9 cellular contexts compared by ENCODE assay signal in genomic region chr11:75349540-75350116, GRCh38. TPM values are rescaled to one million over a fixed set of nuclear protein-coding genes. Genes with fewer than 3 reads are reported as not detected.
DNase-seq lines count a peak whose midpoint lies in the region; ATAC-seq, FAIRE-seq and TF ChIP-seq lines count a peak whose summit lies in the region.
"Had no signal": no experiment of that assay in that cellular context is flagged by ENCODE, and none has a peak within 500 bp of the region (broad histone marks: within the 10 kb centered on the region; RNA-seq: fewer than 3 reads in every experiment).

No MANE protein-coding gene starts in this region.

- H3K4me2 ChIP-seq in K562 (ENCODE audit: insufficient read depth, low read length) = peak overlapping the region; percentile 100
- no peak overlapping the region for H3K4me2 ChIP-seq in mesenchymal stem cell (ENCODE audit: low read length, poor library complexity, severe bottlenecking)

- H2AK5ac ChIP-seq in mesenchymal stem cell (ENCODE audit: low read length, severe bottlenecking) = peak overlapping the region; percentile 33

- peak overlapping the region; percentile 83 for H4K91ac ChIP-seq in mesenchymal stem cell (ENCODE audit: low read length)

- CTCF ChIA-PET in activated naive CD4-positive, alpha-beta T cell treated with anti-CD3 and anti-CD28 coated beads, Interleukin-2, amount 10 ng/mL, durations not matched to agents 7 days and 5 days (lab: Charles Lee) = interaction anchor here (0.7 to 1.7 kb wide), 3 partner anchors 10 to 34 kb away, joined by 3 to 10 read pairs (median 5); no protein-coding TSS in a partner anchor
- CTCF ChIA-PET in K562 (lab: Yijun Ruan, JAX; ENCODE audit: low intra/inter-chr PET ratio) = no interaction called here

- H3K9ac ChIP-seq in K562 (ENCODE audit: insufficient read depth in 1 of 2, low read depth in 2 of 2, low read length in 2 of 2) (peak overlapping the region; percentile 86 to 99), mesenchymal stem cell (ENCODE audit: low read length) (peak overlapping the region; percentile 85)

- H3K23ac ChIP-seq in mesenchymal stem cell (ENCODE audit: low read length in 2 of 2) = peak overlapping the region; percentile 9 to 16

- no TSS peak for BruUV-seq in K562 (replicated peaks; lab: Mats Ljungman, UMichigan)

- H3K18ac ChIP-seq in mesenchymal stem cell (ENCODE audit: low read depth in 1 of 2, low read length in 2 of 2) = peak overlapping the region; percentile 87 to 92

- H2BK120ac ChIP-seq in mesenchymal stem cell (ENCODE audit: low read depth, low read length) = peak overlapping the region; percentile 64

- H3K79me1 ChIP-seq in mesenchymal stem cell (replicated peaks; ENCODE audit: low read length, poor library complexity, severe bottlenecking) = peaks cover 20% of the 10 kb centered on the region

- peak; percentile 79 for FAIRE-seq in K562 (lab: Jason Lieb, UNC)

- TF ChIP-seq POLR2A in K562 (conservative IDR thresholded peaks at IDR 0.05) (no peak), erythroblast (IDR thresholded peaks at IDR 0.05; ENCODE audit: low read length) (no peak)

- H3K27ac Mint-ChIP-seq in activated naive CD4-positive, alpha-beta T cell treated with anti-CD3 and anti-CD28 coated beads, Interleukin-2, amount 10 ng/mL, durations not matched to agents 7 days and 5 days = peak overlapping the region; percentile 76

- POLR2A ChIA-PET in K562 (lab: Yijun Ruan, JAX) = interaction anchor here (0.5 to 1.3 kb wide), 10 partner anchors 9 to 886 kb away, joined by 3 to 5 read pairs (median 3); no protein-coding TSS in a partner anchor

- H3K9me3 ChIP-seq in K562 (replicated peaks; ENCODE audit: control insufficient read depth, insufficient read depth, low read depth, low read length) = no peaks in the 10 kb centered on the region
- H3K9me3 ChIP-seq in mesenchymal stem cell (ENCODE audit: control insufficient read depth, low read length) = no peaks in the 10 kb centered on the region
- H3K9me3 ChIP-seq in upper lobe of right lung = no peaks in the 10 kb centered on the region

- peaks cover 62% of the 10 kb centered on the region for H3K79me2 ChIP-seq in K562 (ENCODE audit: control insufficient read depth, insufficient read depth, low read length)

- H3K4ac ChIP-seq in mesenchymal stem cell (ENCODE audit: low read depth in 1 of 2, low read length in 2 of 2) = peak overlapping the region; percentile 86 to 100

- 52% methylated on average over 4 of the region's 4 CpGs for WGBS in K562 (ENCODE audit: insufficient coverage, low coverage, missing lambda C conversion rate)
- WGBS in mesenchymal stem cell = 21% methylated on average over 4 of the region's 4 CpGs

- H2BK5ac ChIP-seq in mesenchymal stem cell (ENCODE audit: low read depth, low read length, poor library complexity, severe bottlenecking) = no peak overlapping the region

- no peak for TF ChIP-seq EP300 in K562 (IDR thresholded peaks at IDR 0.05; ENCODE audit: low read length)

- peak overlapping the region; percentile 66 for H3K4me3 Mint-ChIP-seq in activated naive CD4-positive, alpha-beta T cell treated with anti-CD3 and anti-CD28 coated beads, Interleukin-2, amount 10 ng/mL, durations not matched to agents 7 days and 5 days

- in situ Hi-C loops in K562 (cut with MboI) = no loop called here

- H2BK15ac ChIP-seq in mesenchymal stem cell (ENCODE audit: low read depth, poor library complexity, severe bottlenecking) = peak overlapping the region; percentile 55

- peak overlapping the region; percentile 81 for H3K27ac ChIP-seq in K562 (ENCODE audit: extremely low read depth, low read depth, low read length)
- no peak overlapping the region for H3K27ac ChIP-seq in mesenchymal stem cell (ENCODE audit: low read length, poor library complexity, severe bottlenecking)
- H3K27ac ChIP-seq in upper lobe of right lung = peak overlapping the region; percentile 95

- no peak overlapping the region; the same call in 1 of the 2 replicates for H3K4me3 ChIP-seq in K562
- H3K4me3 ChIP-seq in mesenchymal stem cell (ENCODE audit: insufficient read depth in 1 of 2, low read depth in 1 of 2, low read length in 2 of 2) = peak overlapping the region in 1 of 2 experiments; percentile 96
- peak overlapping the region; percentile 85 for H3K4me3 ChIP-seq in upper lobe of right lung

- H2AFZ ChIP-seq in K562 (ENCODE audit: low read depth, low read length) = no peak overlapping the region
- no peak overlapping the region for H2AFZ ChIP-seq in mesenchymal stem cell (ENCODE audit: low read depth, low read length)

- TF ChIP-seq RAD21 in K562 (CRISPR knock-in tag; conservative IDR thresholded peaks at IDR 0.05 in 1 of 2, IDR thresholded peaks at IDR 0.05 in 1 of 2) = no peak

- H3K4me1 Mint-ChIP-seq in activated naive CD4-positive, alpha-beta T cell treated with anti-CD3 and anti-CD28 coated beads, Interleukin-2, amount 10 ng/mL, durations not matched to agents 7 days and 5 days = peaks cover 64% of the 10 kb centered on the region

- intact Hi-C loops in K562 (cut with micrococcal nuclease) (no loop called here), upper lobe of right lung (cut with DNase I) (no loop called here)

- H3K36me3 ChIP-seq in K562 (ENCODE audit: control insufficient read depth, insufficient read depth, low read length) (peaks cover 24% of the 10 kb centered on the region; the same call in 1 of the 3 replicates), mesenchymal stem cell (ENCODE audit: control insufficient read depth in 1 of 2, insufficient read depth in 2 of 2, low read depth in 1 of 2, low read length in 2 of 2) (peaks cover 0 to 8% of the 10 kb centered on the region in 2 experiments), upper lobe of right lung (no peaks in the 10 kb centered on the region)

- no peaks in the 10 kb centered on the region for H3K36me3 Mint-ChIP-seq in activated naive CD4-positive, alpha-beta T cell treated with anti-CD3 and anti-CD28 coated beads, Interleukin-2, amount 10 ng/mL, durations not matched to agents 7 days and 5 days

- H3K27me3 Mint-ChIP-seq in activated naive CD4-positive, alpha-beta T cell treated with anti-CD3 and anti-CD28 coated beads, Interleukin-2, amount 10 ng/mL, durations not matched to agents 7 days and 5 days = peaks cover 7% of the 10 kb centered on the region

- peaks cover 46 to 65% of the 10 kb centered on the region in 2 experiments for H3K4me1 ChIP-seq in K562 (replicated peaks in 1 of 2; ENCODE audit: control insufficient read depth in 2 of 2, insufficient read depth in 2 of 2, low read length in 2 of 2)
- H3K4me1 ChIP-seq in mesenchymal stem cell (ENCODE audit: control insufficient read depth, insufficient read depth, low read depth, low read length) = peaks cover 45% of the 10 kb centered on the region
- H3K4me1 ChIP-seq in upper lobe of right lung = peaks cover 63% of the 10 kb centered on the region

- peak; percentile 16 for ATAC-seq in K562
- peak; percentile 24 for ATAC-seq in upper lobe of right lung
- no peak for ATAC-seq in GM21786 (IDR thresholded peaks at IDR 0.05; ENCODE audit: unreplicated experiment)
- ATAC-seq in GM21390 (IDR thresholded peaks at IDR 0.05; ENCODE audit: unreplicated experiment) = no peak

- H3K27me3 ChIP-seq in K562 (ENCODE audit: control insufficient read depth in 2 of 2, insufficient read depth in 2 of 2, low read length in 2 of 2) (no peaks in the 10 kb centered on the region), mesenchymal stem cell (ENCODE audit: control insufficient read depth in 1 of 2, insufficient read depth in 1 of 2, low read length in 2 of 2) (no peaks in the 10 kb centered on the region), upper lobe of right lung (no peaks in the 10 kb centered on the region)

- no peaks in the 10 kb centered on the region for H3K9me3 Mint-ChIP-seq in activated naive CD4-positive, alpha-beta T cell treated with anti-CD3 and anti-CD28 coated beads, Interleukin-2, amount 10 ng/mL, durations not matched to agents 7 days and 5 days

- no peak for TF ChIP-seq CTCF in K562 (IDR thresholded peaks at IDR 0.05 in 2 of 3, conservative IDR thresholded peaks at IDR 0.05 in 1 of 3; ENCODE audit: insufficient read depth in 2 of 3, low read depth in 1 of 3, low read length in 3 of 3)
- TF ChIP-seq CTCF in upper lobe of right lung (IDR thresholded peaks at IDR 0.05) = no peak

- DNase-seq in activated naive CD4-positive, alpha-beta T cell treated with anti-CD3 and anti-CD28 coated beads, Interleukin-2, amount 10 ng/mL, durations not matched to agents 7 days and 5 days = no peak
- DNase-seq in activated naive CD4-positive, alpha-beta T cell (lab: John Stamatoyannopoulos, UW) = no peak
- DNase-seq in K562 (ENCODE audit: extremely low read depth in 1 of 4, low spot score in 3 of 4) = peak in 3 of 4 experiments; percentile 20 to 70 (median 44)
- peak; percentile 46 for DNase-seq in mesenchymal stem cell
- peak; percentile 76 for DNase-seq in upper lobe of right lung
- no peak for DNase-seq in erythroblast (lab: John Stamatoyannopoulos, UW)
- DNase-seq: foreskin melanocyte had no signal

- H4K8ac ChIP-seq in mesenchymal stem cell (ENCODE audit: low read length) = peak overlapping the region; percentile 64

- H2BK12ac ChIP-seq in mesenchymal stem cell (ENCODE audit: low read length in 2 of 2) = peak overlapping the region; percentile 87 to 89

- peaks cover 1% of the 10 kb centered on the region; the same call in 1 of the 2 replicates for H4K20me1 ChIP-seq in K562 (replicated peaks; ENCODE audit: control insufficient read depth, insufficient read depth, low read length)

- no peaks in the 10 kb centered on the region for H3K9me1 ChIP-seq in K562 (ENCODE audit: control insufficient read depth, insufficient read depth, low read length)

- H3K14ac ChIP-seq in mesenchymal stem cell (ENCODE audit: low read length in 2 of 2) = peak overlapping the region in 1 of 2 experiments; percentile 72

RNA-seq across cellular contexts. Expression of gene ARRB1, which starts 1.8 kb away (rescaled TPM):
- total RNA-seq in K562 (2011; cell fraction: chromatin; rRNA removed; ENCODE audit: low replicate concordance) = 58.4 and 169 TPM in 2 replicates
- total RNA-seq in K562 (2011; cell fraction: nucleolus; rRNA removed) = 93.3 and 107 TPM in 2 replicates
- 70.8 and 73.7 TPM in 2 replicates for total RNA-seq in K562 (2011; cell fraction: nucleoplasm; rRNA removed)
- total RNA-seq in K562 (2014; rRNA removed) = 21.8 and 27.6 TPM in 2 replicates
- 22.9 and 28.5 TPM in 2 replicates for total RNA-seq in K562 (2014; rRNA removed; fragmentation: Illumina TruSeq; extraction: Trizol)
- 41.7 and 43.5 TPM in 2 replicates for total RNA-seq in K562 (2015; rRNA removed; fragmentation: Illumina TruSeq; extraction: Trizol)
- total RNA-seq in K562 (2021) = 43.6 and 45.4 TPM in 2 replicates
- 26.2 and 30.8 TPM in 2 replicates for polyA plus RNA-seq in K562 (2011; rRNA removed)
- 28.6 and 44.2 TPM in 2 replicates for polyA plus RNA-seq in K562 (2011; cell fraction: cytosol; rRNA removed)
- polyA plus RNA-seq in K562 (2011; cell fraction: nucleus; rRNA removed) = 30.8 and 44.9 TPM in 2 replicates
- 33.4 and 35.1 TPM in 2 replicates for polyA plus RNA-seq in K562 (2012)
- polyA plus RNA-seq in K562 (2014; fragmentation: Illumina TruSeq; extraction: Trizol) = 35.6 and 38.4 TPM in 2 replicates
- polyA plus RNA-seq in K562 (2014; fragmentation: Nextera tagmentation; extraction: Ambion mirVana) = 10 to 100 TPM in 1 of 2 experiments, 1 to 10 TPM in 1; 6.6 to 13.1 TPM
- 24.2 and 30.6 TPM in 2 replicates for polyA plus RNA-seq in K562 (2014; rRNA removed)
- polyA minus RNA-seq in K562 (2011; rRNA and poly(A)+ RNA removed) = 80.3 and 121 TPM in 2 replicates
- 31.7 and 45.7 TPM in 2 replicates for polyA minus RNA-seq in K562 (2011; cell fraction: cytosol; rRNA and poly(A)+ RNA removed)
- polyA minus RNA-seq in K562 (2011; cell fraction: nucleus; rRNA and poly(A)+ RNA removed) = 63.5 and 65.3 TPM in 2 replicates
- 65.2 TPM for polyA plus RNA-seq in mesenchymal stem cell (2013, experiment 1 of 2)
- 64.4 TPM for polyA plus RNA-seq in mesenchymal stem cell (2013, experiment 2 of 2)
- 188 TPM for total RNA-seq in upper lobe of right lung

RNA-seq across cellular contexts. Expression of gene RPS3, which starts 49.7 kb away (rescaled TPM):
- total RNA-seq in K562 (2011; cell fraction: chromatin; rRNA removed; ENCODE audit: low replicate concordance) = 368 and 416 TPM in 2 replicates
- 577 and 735 TPM in 2 replicates for total RNA-seq in K562 (2011; cell fraction: nucleolus; rRNA removed)
- 828 and 1,575 TPM in 2 replicates for total RNA-seq in K562 (2011; cell fraction: nucleoplasm; rRNA removed)
- total RNA-seq in K562 (2014; rRNA removed) (2,700 and 3,102 TPM in 2 replicates), K562 (2014; rRNA removed; fragmentation: Illumina TruSeq; extraction: Trizol) (3,530 and 3,738 TPM in 2 replicates), K562 (2015; rRNA removed; fragmentation: Illumina TruSeq; extraction: Trizol) (3,411 and 3,679 TPM in 2 replicates), K562 (2021) (3,592 and 3,622 TPM in 2 replicates), upper lobe of right lung (1,778 TPM)
- polyA plus RNA-seq in K562 (2011; rRNA removed) (3,472 and 4,261 TPM in 2 replicates), K562 (2014; fragmentation: Illumina TruSeq; extraction: Trizol) (4,042 and 4,231 TPM in 2 replicates), K562 (2014; fragmentation: Nextera tagmentation; extraction: Ambion mirVana) (1,000 to 10,000 TPM; 5,693 to 5,771 TPM), K562 (2014; rRNA removed) (3,097 and 3,731 TPM in 2 replicates)
- polyA plus RNA-seq in K562 (2011; cell fraction: cytosol; rRNA removed) = 3,466 and 4,968 TPM in 2 replicates
- 1,428 and 2,203 TPM in 2 replicates for polyA plus RNA-seq in K562 (2011; cell fraction: nucleus; rRNA removed)
- polyA plus RNA-seq in K562 (2012) = 4,980 and 5,479 TPM in 2 replicates
- polyA minus RNA-seq in K562 (2011; rRNA and poly(A)+ RNA removed) = 1,903 and 2,025 TPM in 2 replicates
- polyA minus RNA-seq in K562 (2011; cell fraction: cytosol; rRNA and poly(A)+ RNA removed) = 774 and 918 TPM in 2 replicates
- polyA minus RNA-seq in K562 (2011; cell fraction: nucleus; rRNA and poly(A)+ RNA removed) = 197 and 395 TPM in 2 replicates
- 4,029 TPM for polyA plus RNA-seq in mesenchymal stem cell (2013, experiment 1 of 2)
- polyA plus RNA-seq in mesenchymal stem cell (2013, experiment 2 of 2) = 4,151 TPM

Comparison
In these comparisons a context has a peak if more than half of its experiments do, and no peak if none do; other contexts are left out.
1. DNase-seq: peak in K562 (3 of 4), mesenchymal stem cell (single experiment) and upper lobe of right lung (single experiment); none in activated naive CD4-positive, alpha-beta T cell treated with anti-CD3 and anti-CD28 coated beads, Interleukin-2, amount 10 ng/mL, durations not matched to agents 7 days and 5 days (single experiment), activated naive CD4-positive, alpha-beta T cell (0 of 4) and erythroblast (0 of 2).
2. ATAC-seq: peak in K562 (single experiment) and upper lobe of right lung (single experiment); none in GM21786 (single experiment) and GM21390 (single experiment).